ENCODE assay signal across 7 cellular contexts in genomic region chr1:160779662-160780397, GRCh38. TPM values are rescaled to one million over a fixed set of nuclear protein-coding genes. Genes with fewer than 3 reads are reported as not detected.
DNase-seq lines count a peak whose midpoint lies in the region; ATAC-seq and TF ChIP-seq lines count a peak whose summit lies in the region.

No MANE protein-coding gene starts in this region.

- no peaks in the 10 kb centered on the region for H3K9me3 Mint-ChIP-seq in activated naive CD8-positive, alpha-beta T cell treated with anti-CD3 and anti-CD28 coated beads, Interleukin-2, amount 10 ng/mL, durations not matched to agents 7 days and 5 days
- peaks cover 13% of the 10 kb centered on the region for H3K9me3 Mint-ChIP-seq in nephron progenitor cell

- H3K4me1 ChIP-seq in esophagus muscularis mucosa: no peaks in the 10 kb centered on the region

- H3K27me3 ChIP-seq in esophagus muscularis mucosa: peaks cover 0 to 8% (median 0%) of the 10 kb centered on the region in 4 donors

- H3K36me3 ChIP-seq in esophagus muscularis mucosa: no peaks in the 10 kb centered on the region

- no peak overlapping the region for H3K27ac ChIP-seq in esophagus muscularis mucosa (replicated peaks in 1 of 4)

- WGBS in esophagus muscularis mucosa: 93% methylated on average over 9 of the region's 18 CpGs

- no peaks in the 10 kb centered on the region for H3K9me3 ChIP-seq in esophagus muscularis mucosa

- no peak overlapping the region for H3K4me3 Mint-ChIP-seq in activated naive CD8-positive, alpha-beta T cell treated with anti-CD3 and anti-CD28 coated beads, Interleukin-2, amount 10 ng/mL, durations not matched to agents 7 days and 5 days
- no peak overlapping the region for H3K4me3 Mint-ChIP-seq in nephron progenitor cell

- TF ChIP-seq CTCF in nephron progenitor cell (IDR thresholded peaks at IDR 0.05): peak; percentile 49
- peak in 1 of 3 experiments; percentile 16 for TF ChIP-seq CTCF in esophagus muscularis mucosa (IDR thresholded peaks at IDR 0.05)

- intact Hi-C loops in esophagus muscularis mucosa (cut with DNase I): no loop called here

- H3K27me3 Mint-ChIP-seq in activated naive CD8-positive, alpha-beta T cell treated with anti-CD3 and anti-CD28 coated beads, Interleukin-2, amount 10 ng/mL, durations not matched to agents 7 days and 5 days: peaks cover 5% of the 10 kb centered on the region
- H3K27me3 Mint-ChIP-seq in nephron progenitor cell (ENCODE audit: low read depth, poor library complexity): no peaks in the 10 kb centered on the region

- no peaks in the 10 kb centered on the region for H3K36me3 Mint-ChIP-seq in activated naive CD8-positive, alpha-beta T cell treated with anti-CD3 and anti-CD28 coated beads, Interleukin-2, amount 10 ng/mL, durations not matched to agents 7 days and 5 days
- no peaks in the 10 kb centered on the region for H3K36me3 Mint-ChIP-seq in nephron progenitor cell (ENCODE audit: low read depth)

- peaks cover 31% of the 10 kb centered on the region for H3K4me1 Mint-ChIP-seq in activated naive CD8-positive, alpha-beta T cell treated with anti-CD3 and anti-CD28 coated beads, Interleukin-2, amount 10 ng/mL, durations not matched to agents 7 days and 5 days
- peaks cover 5% of the 10 kb centered on the region for H3K4me1 Mint-ChIP-seq in nephron progenitor cell

- no peak for TF ChIP-seq EP300 in esophagus muscularis mucosa (IDR thresholded peaks at IDR 0.05)

- ATAC-seq in activated naive CD8-positive, alpha-beta T cell treated with anti-CD3 and anti-CD28 coated beads, Interleukin-2, amount 10 ng/mL, durations not matched to agents 7 days and 5 days (ENCODE audit: low read depth): peak; percentile 39
- ATAC-seq in HG03457 (IDR thresholded peaks at IDR 0.05; ENCODE audit: unreplicated experiment) (no peak), HG03135 (IDR thresholded peaks at IDR 0.05; ENCODE audit: unreplicated experiment) (no peak)

- no peak overlapping the region for H3K4me3 ChIP-seq in esophagus muscularis mucosa

- POLR2A ChIA-PET in activated naive CD8-positive, alpha-beta T cell treated with anti-CD3 and anti-CD28 coated beads, Interleukin-2, amount 10 ng/mL, durations not matched to agents 7 days and 5 days (lab: Charles Lee): interaction anchor here (3.5 kb wide), 1 partner anchor 17 kb away, joined by 16 read pairs; the partner anchor contains the start of gene LY9

- H3K27ac Mint-ChIP-seq in activated naive CD8-positive, alpha-beta T cell treated with anti-CD3 and anti-CD28 coated beads, Interleukin-2, amount 10 ng/mL, durations not matched to agents 7 days and 5 days: no peak overlapping the region
- H3K27ac Mint-ChIP-seq in nephron progenitor cell: no peak overlapping the region

- in situ Hi-C loops in KBM-7 (cut with MboI; ENCODE audit: low pct_unique_long_range_greater_than_20kb, low sequenced_read_pairs): no loop called here

- TF ChIP-seq POLR2A in esophagus muscularis mucosa (IDR thresholded peaks at IDR 0.05; ENCODE audit: low read depth): no peak

- DNase-seq in GDM1 (lab: John Stamatoyannopoulos, UW) (peak; percentile 12), KBM-7 (peak; percentile 47), nephron progenitor cell (peak; percentile 49), esophagus muscularis mucosa (ENCODE audit: extremely low spot score) (no peak)
- no peak for DNase-seq in activated naive CD8-positive, alpha-beta T cell treated with anti-CD3 and anti-CD28 coated beads, Interleukin-2, amount 10 ng/mL, durations not matched to agents 7 days and 5 days

RNA-seq across cellular contexts. Expression of gene LY9, which starts 16.1 kb away (rescaled TPM):
- 10 to 100 TPM; 70.9 to 73.6 TPM for total RNA-seq in activated naive CD8-positive, alpha-beta T cell treated with anti-CD3 and anti-CD28 coated beads, Interleukin-2, amount 10 ng/mL, durations not matched to agents 7 days and 5 days
- total RNA-seq in esophagus muscularis mucosa: under 1 TPM in 2 of 4 donors, not detected in 2; 0.26 to 0.66 TPM

RNA-seq across cellular contexts. Expression of gene SLAMF7, which starts 40.8 kb away (rescaled TPM):
- 100 to 1,000 TPM; 124 to 137 TPM for total RNA-seq in activated naive CD8-positive, alpha-beta T cell treated with anti-CD3 and anti-CD28 coated beads, Interleukin-2, amount 10 ng/mL, durations not matched to agents 7 days and 5 days
- 1 to 10 TPM in 1 of 4 donors, under 1 TPM in 3; 0.06 to 1.3 (median 0.47) TPM for total RNA-seq in esophagus muscularis mucosa

Comparison
In these comparisons a context has a peak if more than half of its experiments do, and no peak if none do; other contexts are left out.
1. DNase-seq: peak in GDM1 (single experiment), KBM-7 (single experiment) and nephron progenitor cell (single experiment); none in activated naive CD8-positive, alpha-beta T cell treated with anti-CD3 and anti-CD28 coated beads, Interleukin-2, amount 10 ng/mL, durations not matched to agents 7 days and 5 days (single experiment) and esophagus muscularis mucosa (single experiment).
2. RNA of gene LY9, which starts 16.1 kb away (total RNA-seq): 70.9 to 73.6 TPM in activated naive CD8-positive, alpha-beta T cell treated with anti-CD3 and anti-CD28 coated beads, Interleukin-2, amount 10 ng/mL, durations not matched to agents 7 days and 5 days; 0.26 to 0.66 TPM in esophagus muscularis mucosa; every median in the first group is over 10 times any median in the second.
3. RNA of gene SLAMF7, which starts 40.8 kb away (total RNA-seq): 124 to 137 TPM in activated naive CD8-positive, alpha-beta T cell treated with anti-CD3 and anti-CD28 coated beads, Interleukin-2, amount 10 ng/mL, durations not matched to agents 7 days and 5 days; 0.06 to 1.3 TPM in esophagus muscularis mucosa; every median in the first group is over 10 times any median in the second.